ENCODE assay signal across 1 cellular context in the genomic region with DNA sequence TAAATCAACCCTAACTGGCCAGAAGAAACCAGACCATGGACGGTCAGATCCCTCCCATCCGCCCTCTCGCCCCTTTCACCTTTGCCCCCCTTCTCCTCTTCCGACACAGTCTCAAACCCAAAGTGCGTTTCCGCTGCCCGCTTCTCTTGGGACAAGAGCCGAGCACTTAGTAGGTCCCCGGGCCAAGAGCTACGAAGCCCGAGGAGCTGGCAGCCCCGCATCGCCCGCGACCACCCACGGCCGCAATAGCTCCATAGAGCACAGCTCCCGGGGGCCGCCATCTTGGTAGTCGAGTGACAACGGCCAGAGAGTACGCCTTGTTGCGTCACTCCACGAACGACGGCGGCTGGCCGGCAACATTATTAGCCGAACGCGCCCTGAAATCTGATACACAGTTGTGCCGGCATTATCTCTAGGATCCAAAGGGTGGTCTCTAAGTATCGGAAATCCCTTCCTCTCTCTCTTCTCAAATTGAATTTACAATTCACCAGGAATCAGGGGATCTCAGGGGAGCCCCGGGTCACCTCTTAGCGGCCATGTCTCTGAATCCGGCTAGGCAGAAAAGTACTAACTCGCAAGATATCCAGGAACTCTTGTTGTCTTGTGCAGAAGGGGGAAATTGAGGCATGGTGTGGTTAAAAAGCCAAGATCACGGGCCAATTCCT.
TF ChIP-seq lines count a peak whose summit lies in the region.

Gene COQ5 (minus strand): TSS at position 298 of the 665 bp plus-strand sequence. CDS start 17 bp downstream, at position 281.

TF ChIP-seq in HepG2, 621 proteins besides CTCF, POLR2A, EP300 and RAD21 (continued from another document and continues in another):
- TF ChIP-seq CCDC6 (CRISPR knock-in tag; IDR thresholded peaks at IDR 0.05) (no peak; the same call in 1 of the 2 replicates), ZSCAN12 (CRISPR knock-in tag; IDR thresholded peaks at IDR 0.05) (peak; percentile 49; the same call in 1 of the 2 replicates), PHF5A (CRISPR knock-in tag; IDR thresholded peaks at IDR 0.05; ENCODE audit: low read depth, unreplicated experiment) (peak; percentile 43), TEAD2 (CRISPR knock-in tag; IDR thresholded peaks at IDR 0.05) (no peak), ZNF672 (CRISPR knock-in tag; IDR thresholded peaks at IDR 0.05) (no peak), ZBTB49 (CRISPR knock-in tag; IDR thresholded peaks at IDR 0.05; ENCODE audit: borderline replicate concordance) (peak; percentile 34; the same call in 1 of the 2 replicates), DR1 (CRISPR knock-in tag; IDR thresholded peaks at IDR 0.05) (no peak), ZNF503 (CRISPR knock-in tag; IDR thresholded peaks at IDR 0.05) (peak; percentile 39; the same call in 1 of the 2 replicates), ZNF44 (CRISPR knock-in tag; IDR thresholded peaks at IDR 0.05) (no peak), ATF1 (CRISPR knock-in tag; IDR thresholded peaks at IDR 0.05) (peak; percentile 93), ZKSCAN8 (CRISPR knock-in tag; IDR thresholded peaks at IDR 0.05; ENCODE audit: borderline replicate concordance) (peak; percentile 52; the same call in 1 of the 2 replicates), ZNF678 (CRISPR knock-in tag; IDR thresholded peaks at IDR 0.05) (0 out of 2 replicates have a peak, but pooled peaks have one; percentile 68), U2AF2 (IDR thresholded peaks at IDR 0.05; ENCODE audit: low read depth, low read length) (no peak), ZNF709 (CRISPR knock-in tag; IDR thresholded peaks at IDR 0.05) (no peak; the same call in 1 of the 2 replicates), ZNF670 (CRISPR knock-in tag; IDR thresholded peaks at IDR 0.05; ENCODE audit: borderline replicate concordance) (0 out of 2 replicates have a peak, but pooled peaks have one; percentile 76), DNMT3B (CRISPR knock-in tag; conservative IDR thresholded peaks at IDR 0.05) (no peak; the same call in 1 of the 2 replicates), IKZF1 (IDR thresholded peaks at IDR 0.05) (no peak), CHD2 (IDR thresholded peaks at IDR 0.05; ENCODE audit: low read depth, low read length) (no peak), EEA1 (CRISPR knock-in tag; IDR thresholded peaks at IDR 0.05; ENCODE audit: borderline replicate concordance) (0 out of 2 replicates have a peak, but pooled peaks have one; percentile 33), RELA (CRISPR knock-in tag; IDR thresholded peaks at IDR 0.05) (no peak), TEF (CRISPR knock-in tag; IDR thresholded peaks at IDR 0.05) (no peak), ZC3H13 (CRISPR knock-in tag; IDR thresholded peaks at IDR 0.05) (peak; percentile 90), GTF2F1 (IDR thresholded peaks at IDR 0.05; ENCODE audit: low read length) (no peak), SAFB2 (CRISPR knock-in tag; IDR thresholded peaks at IDR 0.05; ENCODE audit: borderline replicate concordance, low read depth) (peak; percentile 80; the same call in 1 of the 2 replicates), ZNF274 (CRISPR knock-in tag; IDR thresholded peaks at IDR 0.05) (no peak), ZBTB10 (CRISPR knock-in tag; IDR thresholded peaks at IDR 0.05; ENCODE audit: borderline replicate concordance) (peak; percentile 43; the same call in 1 of the 2 replicates), ZSCAN22 (CRISPR knock-in tag; IDR thresholded peaks at IDR 0.05) (no peak), MAFK (conservative IDR thresholded peaks at IDR 0.05 in 1 of 2, IDR thresholded peaks at IDR 0.05 in 1 of 2; ENCODE audit: low read length in 2 of 2) (no peak), ARHGAP35 (CRISPR knock-in tag; IDR thresholded peaks at IDR 0.05; ENCODE audit: borderline replicate concordance) (no peak), TP53 (CRISPR knock-in tag; conservative IDR thresholded peaks at IDR 0.05) (peak; percentile 50), ARNT2 (CRISPR knock-in tag; IDR thresholded peaks at IDR 0.05; ENCODE audit: low read depth) (peak; percentile 74), ZNF569 (CRISPR knock-in tag; IDR thresholded peaks at IDR 0.05; ENCODE audit: borderline replicate concordance) (no peak), GRHL1 (CRISPR knock-in tag; conservative IDR thresholded peaks at IDR 0.05) (no peak), KAT2B (IDR thresholded peaks at IDR 0.05; ENCODE audit: borderline replicate concordance, low read depth, low read length) (no peak)
- TF ChIP-seq, protein P1, sequence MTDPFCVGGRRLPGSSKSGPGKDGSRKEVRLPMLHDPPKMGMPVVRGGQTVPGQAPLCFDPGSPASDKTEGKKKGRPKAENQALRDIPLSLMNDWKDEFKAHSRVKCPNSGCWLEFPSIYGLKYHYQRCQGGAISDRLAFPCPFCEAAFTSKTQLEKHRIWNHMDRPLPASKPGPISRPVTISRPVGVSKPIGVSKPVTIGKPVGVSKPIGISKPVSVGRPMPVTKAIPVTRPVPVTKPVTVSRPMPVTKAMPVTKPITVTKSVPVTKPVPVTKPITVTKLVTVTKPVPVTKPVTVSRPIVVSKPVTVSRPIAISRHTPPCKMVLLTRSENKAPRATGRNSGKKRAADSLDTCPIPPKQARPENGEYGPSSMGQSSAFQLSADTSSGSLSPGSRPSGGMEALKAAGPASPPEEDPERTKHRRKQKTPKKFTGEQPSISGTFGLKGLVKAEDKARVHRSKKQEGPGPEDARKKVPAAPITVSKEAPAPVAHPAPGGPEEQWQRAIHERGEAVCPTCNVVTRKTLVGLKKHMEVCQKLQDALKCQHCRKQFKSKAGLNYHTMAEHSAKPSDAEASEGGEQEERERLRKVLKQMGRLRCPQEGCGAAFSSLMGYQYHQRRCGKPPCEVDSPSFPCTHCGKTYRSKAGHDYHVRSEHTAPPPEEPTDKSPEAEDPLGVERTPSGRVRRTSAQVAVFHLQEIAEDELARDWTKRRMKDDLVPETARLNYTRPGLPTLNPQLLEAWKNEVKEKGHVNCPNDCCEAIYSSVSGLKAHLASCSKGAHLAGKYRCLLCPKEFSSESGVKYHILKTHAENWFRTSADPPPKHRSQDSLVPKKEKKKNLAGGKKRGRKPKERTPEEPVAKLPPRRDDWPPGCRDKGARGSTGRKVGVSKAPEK (CRISPR knock-in tag; IDR thresholded peaks at IDR 0.05; ENCODE audit: borderline replicate concordance) = no peak
- TF ChIP-seq, protein P2, sequence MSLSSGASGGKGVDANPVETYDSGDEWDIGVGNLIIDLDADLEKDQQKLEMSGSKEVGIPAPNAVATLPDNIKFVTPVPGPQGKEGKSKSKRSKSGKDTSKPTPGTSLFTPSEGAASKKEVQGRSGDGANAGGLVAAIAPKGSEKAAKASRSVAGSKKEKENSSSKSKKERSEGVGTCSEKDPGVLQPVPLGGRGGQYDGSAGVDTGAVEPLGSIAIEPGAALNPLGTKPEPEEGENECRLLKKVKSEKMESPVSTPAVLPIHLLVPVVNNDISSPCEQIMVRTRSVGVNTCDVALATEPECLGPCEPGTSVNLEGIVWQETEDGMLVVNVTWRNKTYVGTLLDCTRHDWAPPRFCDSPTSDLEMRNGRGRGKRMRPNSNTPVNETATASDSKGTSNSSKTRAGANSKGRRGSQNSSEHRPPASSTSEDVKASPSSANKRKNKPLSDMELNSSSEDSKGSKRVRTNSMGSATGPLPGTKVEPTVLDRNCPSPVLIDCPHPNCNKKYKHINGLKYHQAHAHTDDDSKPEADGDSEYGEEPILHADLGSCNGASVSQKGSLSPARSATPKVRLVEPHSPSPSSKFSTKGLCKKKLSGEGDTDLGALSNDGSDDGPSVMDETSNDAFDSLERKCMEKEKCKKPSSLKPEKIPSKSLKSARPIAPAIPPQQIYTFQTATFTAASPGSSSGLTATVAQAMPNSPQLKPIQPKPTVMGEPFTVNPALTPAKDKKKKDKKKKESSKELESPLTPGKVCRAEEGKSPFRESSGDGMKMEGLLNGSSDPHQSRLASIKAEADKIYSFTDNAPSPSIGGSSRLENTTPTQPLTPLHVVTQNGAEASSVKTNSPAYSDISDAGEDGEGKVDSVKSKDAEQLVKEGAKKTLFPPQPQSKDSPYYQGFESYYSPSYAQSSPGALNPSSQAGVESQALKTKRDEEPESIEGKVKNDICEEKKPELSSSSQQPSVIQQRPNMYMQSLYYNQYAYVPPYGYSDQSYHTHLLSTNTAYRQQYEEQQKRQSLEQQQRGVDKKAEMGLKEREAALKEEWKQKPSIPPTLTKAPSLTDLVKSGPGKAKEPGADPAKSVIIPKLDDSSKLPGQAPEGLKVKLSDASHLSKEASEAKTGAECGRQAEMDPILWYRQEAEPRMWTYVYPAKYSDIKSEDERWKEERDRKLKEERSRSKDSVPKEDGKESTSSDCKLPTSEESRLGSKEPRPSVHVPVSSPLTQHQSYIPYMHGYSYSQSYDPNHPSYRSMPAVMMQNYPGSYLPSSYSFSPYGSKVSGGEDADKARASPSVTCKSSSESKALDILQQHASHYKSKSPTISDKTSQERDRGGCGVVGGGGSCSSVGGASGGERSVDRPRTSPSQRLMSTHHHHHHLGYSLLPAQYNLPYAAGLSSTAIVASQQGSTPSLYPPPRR (CRISPR knock-in tag; IDR thresholded peaks at IDR 0.05; ENCODE audit: borderline replicate concordance) = no peak; the same call in 1 of the 2 replicates
- TF ChIP-seq, protein P3, sequence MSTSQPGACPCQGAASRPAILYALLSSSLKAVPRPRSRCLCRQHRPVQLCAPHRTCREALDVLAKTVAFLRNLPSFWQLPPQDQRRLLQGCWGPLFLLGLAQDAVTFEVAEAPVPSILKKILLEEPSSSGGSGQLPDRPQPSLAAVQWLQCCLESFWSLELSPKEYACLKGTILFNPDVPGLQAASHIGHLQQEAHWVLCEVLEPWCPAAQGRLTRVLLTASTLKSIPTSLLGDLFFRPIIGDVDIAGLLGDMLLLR (CRISPR knock-in tag; IDR thresholded peaks at IDR 0.05) = peak; percentile 75; the same call in 1 of the 2 replicates
